ENCODE assay signal across 15 cellular contexts in the genomic region with DNA sequence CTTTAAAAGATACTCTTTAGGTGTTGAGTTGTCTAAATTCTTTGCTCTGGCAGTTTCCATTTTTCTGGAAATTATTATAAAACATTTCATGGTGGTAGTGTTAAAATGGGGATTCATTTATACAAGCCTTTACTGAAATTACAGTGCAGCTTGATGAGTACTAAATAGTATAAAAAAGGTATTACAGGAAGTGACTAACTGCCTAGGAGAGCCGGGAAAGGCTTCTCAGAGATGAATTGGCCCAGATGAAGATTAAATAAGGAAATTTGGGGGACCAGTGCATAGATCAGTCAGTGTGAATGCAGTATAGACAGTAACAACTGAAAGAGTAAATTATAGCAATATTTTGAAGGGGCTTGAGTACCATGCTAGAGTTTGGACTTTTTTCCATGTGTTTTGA. TPM values are rescaled to one million over a fixed set of nuclear protein-coding genes. Genes with fewer than 3 reads are reported as not detected.
DNase-seq lines count a peak whose midpoint lies in the region; ATAC-seq, FAIRE-seq and TF ChIP-seq lines count a peak whose summit lies in the region.
"Had no signal": no experiment of that assay in that cellular context is flagged by ENCODE, and none has a peak within 500 bp of the region (broad histone marks: within the 10 kb centered on the region; RNA-seq: fewer than 3 reads in every experiment).

No MANE protein-coding gene starts in this region.

- no TSS peak for BruUV-seq in GM12878 (replicated peaks; lab: Mats Ljungman, UMichigan)

- no peak overlapping the region for H2AFZ ChIP-seq in GM12878 (ENCODE audit: control insufficient read depth, low read depth, low read length)

- DNase-seq in activated CD4-positive, alpha-beta T cell treated with anti-CD3 and anti-CD28 coated beads for 36 hours, result no peak
- no peak for DNase-seq in activated CD4-positive, alpha-beta T cell treated with anti-CD3 and anti-CD28 coated beads for 4 hours
- DNase-seq in M059J (ENCODE audit: low read depth), result peak; percentile 25
- DNase-seq in GM12878 (ENCODE audit: low read depth, low spot score), result no peak
- no peak for DNase-seq in osteocyte (ENCODE audit: extremely low spot score, unreplicated experiment)
- no peak for DNase-seq in NCI-H226
- DNase-seq in NCI-H1092 treated with DMSO at 0.1 percent for 48 hours (lab: John Stamatoyannopoulos, UW), result no peak
- DNase-seq: Calu3, mesendoderm, NCI-H1048, NCI-H510A had no signal

- WGBS in GM12878 (ENCODE audit: insufficient coverage, insufficient replicate concordance, low lambda C conversion rate, missing lambda C conversion rate), result 0% methylated on average over 1 of the region's 1 CpG

- FAIRE-seq in GM12878 (lab: Jason Lieb, UNC), result no peak
- FAIRE-seq: astrocyte, frontal cortex had no signal

- H3K79me2 ChIP-seq in GM12878 (ENCODE audit: control insufficient read depth, insufficient read depth, low read length), result peaks cover 97% of the 10 kb centered on the region

- peak overlapping the region; percentile 63 for H3K4me2 ChIP-seq in GM12878 (ENCODE audit: control insufficient read depth, insufficient read depth)

- TF ChIP-seq CTCF in GM12878 (IDR thresholded peaks at IDR 0.05 in 2 of 3, conservative IDR thresholded peaks at IDR 0.05 in 1 of 3; ENCODE audit: control insufficient read depth in 2 of 3, extremely low read depth in 1 of 3, insufficient read depth in 1 of 3, low read depth in 3 of 3, low read length in 3 of 3), result no peak
- no peak for TF ChIP-seq CTCF in osteocyte (IDR thresholded peaks at IDR 0.05)

- peak overlapping the region; percentile 0 for H3K4me3 Mint-ChIP-seq in activated CD4-positive, alpha-beta T cell treated with anti-CD3 and anti-CD28 coated beads for 36 hours
- no peak overlapping the region for H3K4me3 Mint-ChIP-seq in osteocyte (ENCODE audit: unreplicated experiment)

- H3K9ac ChIP-seq in GM12878 (ENCODE audit: control insufficient read depth, insufficient read depth, low read length), result no peak overlapping the region

- no peak overlapping the region for H3K27ac ChIP-seq in GM12878 (ENCODE audit: control insufficient read depth, insufficient read depth)
- H3K27ac ChIP-seq: thoracic aorta had no signal

- in situ Hi-C loops in GM12878 (cut with MboI), result no loop called here

- H3K27ac Mint-ChIP-seq in activated CD4-positive, alpha-beta T cell treated with anti-CD3 and anti-CD28 coated beads for 36 hours, result peak overlapping the region; percentile 91
- H3K27ac Mint-ChIP-seq in osteocyte (ENCODE audit: unreplicated experiment), result peak overlapping the region; percentile 15

- SMC1A ChIA-PET in GM12878 (lab: Charles Lee; ENCODE audit: uncharacterized antibody, unreplicated experiment), result interaction anchor here (1.0 to 4.1 kb wide), 9 partner anchors 8 to 176 kb away, joined by 3 to 33 read pairs (median 3); a partner anchor contains a TSS

- intact Hi-C loops in activated CD4-positive, alpha-beta T cell treated with anti-CD3 and anti-CD28 coated beads for 36 hours (cut with DNase I, micrococcal nuclease), result no loop called here
- intact Hi-C loops in GM12878 (cut with micrococcal nuclease; ENCODE audit: unreplicated experiment), result loop anchor here (5.0 kb wide), 1 partner anchor 72 kb away; no protein-coding TSS in a partner anchor

- no peaks in the 10 kb centered on the region for H3K9me3 Mint-ChIP-seq in activated CD4-positive, alpha-beta T cell treated with anti-CD3 and anti-CD28 coated beads for 36 hours (ENCODE audit: low read depth)
- H3K9me3 Mint-ChIP-seq in osteocyte (ENCODE audit: unreplicated experiment), result peaks cover 4% of the 10 kb centered on the region

- TF ChIP-seq RAD21 in GM12878 (IDR thresholded peaks at IDR 0.05; ENCODE audit: insufficient read depth, low read depth, low read length), result no peak

- peaks cover 78% of the 10 kb centered on the region for H3K4me1 Mint-ChIP-seq in activated CD4-positive, alpha-beta T cell treated with anti-CD3 and anti-CD28 coated beads for 36 hours
- H3K4me1 Mint-ChIP-seq in osteocyte (ENCODE audit: unreplicated experiment), result peaks cover 22% of the 10 kb centered on the region

- H3K27me3 ChIP-seq in GM12878 (replicated peaks in 1 of 2; ENCODE audit: control insufficient read depth in 2 of 2, insufficient read depth in 2 of 2, low read length in 1 of 2), result no peaks in the 10 kb centered on the region

- peaks cover 46% of the 10 kb centered on the region for H3K36me3 Mint-ChIP-seq in activated CD4-positive, alpha-beta T cell treated with anti-CD3 and anti-CD28 coated beads for 36 hours (ENCODE audit: low read depth)
- H3K36me3 Mint-ChIP-seq in osteocyte (ENCODE audit: unreplicated experiment), result peaks cover 13% of the 10 kb centered on the region

- H3K36me3 ChIP-seq in GM12878 (ENCODE audit: control insufficient read depth in 2 of 2, insufficient read depth in 2 of 2, low read length in 1 of 2), result no peaks in the 10 kb centered on the region; a peak in 2 of 4 replicates
- H3K36me3 ChIP-seq: thoracic aorta had no signal

- POLR2A ChIA-PET in activated CD4-positive, alpha-beta T cell treated with anti-CD3 and anti-CD28 coated beads for 36 hours (lab: Charles Lee), result interaction anchor here (0.6 to 2.0 kb wide), 8 partner anchors 7 to 105 kb away, joined by 3 to 10 read pairs (median 4); a partner anchor contains a TSS
- POLR2A ChIA-PET in GM12878 (lab: Charles Lee), result interaction anchor here (0.7 to 2.3 kb wide), 9 partner anchors 7 to 105 kb away, joined by 3 to 16 read pairs (median 8); a partner anchor contains a TSS

- H4K20me1 ChIP-seq in GM12878 (ENCODE audit: control insufficient read depth, insufficient read depth), result no peaks in the 10 kb centered on the region; the same call in 1 of the 2 replicates

- H3K27me3 Mint-ChIP-seq in activated CD4-positive, alpha-beta T cell treated with anti-CD3 and anti-CD28 coated beads for 36 hours, result no peaks in the 10 kb centered on the region
- H3K27me3 Mint-ChIP-seq in osteocyte (ENCODE audit: unreplicated experiment), result no peaks in the 10 kb centered on the region

- TF ChIP-seq POLR2A in GM12878 (IDR thresholded peaks at IDR 0.05; ENCODE audit: low read depth, low read length), result no peak

- RAD21 ChIA-PET in GM12878 (lab: Charles Lee; ENCODE audit: unreplicated experiment), result interaction anchor here (0.8 to 2.1 kb wide), 4 partner anchors 8 to 102 kb away, joined by 3 to 10 read pairs (median 6); a partner anchor contains a TSS

- no peak for TF ChIP-seq EP300 in GM12878 (IDR thresholded peaks at IDR 0.05; ENCODE audit: borderline replicate concordance in 1 of 2, control insufficient read depth in 1 of 2, low read depth in 2 of 2, low read length in 2 of 2)

- peaks cover 30% of the 10 kb centered on the region for H3K4me1 ChIP-seq in GM12878 (ENCODE audit: control insufficient read depth, insufficient read depth, low read length)

- H3K4me3 ChIP-seq in GM12878, result no peak overlapping the region
- H3K4me3 ChIP-seq: thoracic aorta had no signal

- peaks cover 4% of the 10 kb centered on the region for H3K9me3 ChIP-seq in GM12878 (replicated peaks; ENCODE audit: control insufficient read depth, insufficient read depth, low read length)
- H3K9me3 ChIP-seq: thoracic aorta had no signal

- peak; percentile 44 for ATAC-seq in activated CD4-positive, alpha-beta T cell treated with anti-CD3 and anti-CD28 coated beads for 36 hours
- ATAC-seq in GM12878 (no peak; the same call in 1 of the 3 replicates), HG03457 (IDR thresholded peaks at IDR 0.05; ENCODE audit: unreplicated experiment) (no peak)

- CTCF ChIA-PET in activated CD4-positive, alpha-beta T cell treated with anti-CD3 and anti-CD28 coated beads for 36 hours (lab: Charles Lee), result interaction anchor here (0.6 to 1.5 kb wide), 5 partner anchors 11 to 105 kb away, joined by 3 to 9 read pairs (median 5); no protein-coding TSS in a partner anchor
- CTCF ChIA-PET in GM12878 (lab: Yijun Ruan, JAX), result interaction anchor here (0.6 to 2.9 kb wide), 7 partner anchors 13 to 159 kb away, joined by 3 to 14 read pairs (median 4); a partner anchor contains a TSS

TF ChIP-seq in GM12878, 131 proteins besides CTCF, POLR2A, EP300 and RAD21:
- TF ChIP-seq, protein P1, sequence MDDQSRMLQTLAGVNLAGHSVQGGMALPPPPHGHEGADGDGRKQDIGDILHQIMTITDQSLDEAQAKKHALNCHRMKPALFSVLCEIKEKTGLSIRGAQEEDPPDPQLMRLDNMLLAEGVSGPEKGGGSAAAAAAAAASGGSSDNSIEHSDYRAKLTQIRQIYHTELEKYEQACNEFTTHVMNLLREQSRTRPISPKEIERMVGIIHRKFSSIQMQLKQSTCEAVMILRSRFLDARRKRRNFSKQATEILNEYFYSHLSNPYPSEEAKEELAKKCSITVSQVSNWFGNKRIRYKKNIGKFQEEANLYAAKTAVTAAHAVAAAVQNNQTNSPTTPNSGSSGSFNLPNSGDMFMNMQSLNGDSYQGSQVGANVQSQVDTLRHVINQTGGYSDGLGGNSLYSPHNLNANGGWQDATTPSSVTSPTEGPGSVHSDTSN (IDR thresholded peaks at IDR 0.05; ENCODE audit: insufficient replicate concordance, low read depth, low read length), result no peak
- TF ChIP-seq MEF2A (IDR thresholded peaks at IDR 0.05; ENCODE audit: insufficient read depth, low read depth, low read length) (no peak), GABPA (IDR thresholded peaks at IDR 0.05; ENCODE audit: low read depth) (no peak), DPF2 (IDR thresholded peaks at IDR 0.05) (no peak)

RNA-seq across cellular contexts. Expression of a gene that starts 7.5 kb away (rescaled TPM):
- 100 to 1,000 TPM; 374 to 425 TPM for total RNA-seq in activated CD4-positive, alpha-beta T cell treated with anti-CD3 and anti-CD28 coated beads for 36 hours
- 378 and 505 TPM in 2 replicates for total RNA-seq in M059J (2014; rRNA removed; shearing (Covaris generic))
- total RNA-seq in GM12878 (2013; cell fraction: nucleolus; rRNA removed), result 69.2 and 72.9 TPM in 2 replicates
- 267 and 276 TPM in 2 replicates for total RNA-seq in GM12878 (2014; rRNA removed)
- total RNA-seq in GM12878 (2014; rRNA removed; fragmentation: Illumina TruSeq; extraction: Trizol), result 349 and 352 TPM in 2 replicates
- 347 and 354 TPM in 2 replicates for total RNA-seq in GM12878 (2021)
- polyA plus RNA-seq in GM12878 (2011; ENCODE audit: low read depth), result 179 TPM
- polyA plus RNA-seq in GM12878 (2011; rRNA removed), result 393 and 528 TPM in 2 replicates
- polyA plus RNA-seq in GM12878 (2011; cell fraction: cytosol; rRNA removed), result 210 and 221 TPM in 2 replicates
- polyA plus RNA-seq in GM12878 (2011; cell fraction: nucleus; rRNA removed), result 139 and 145 TPM in 2 replicates
- 231 and 266 TPM in 2 replicates for polyA plus RNA-seq in GM12878 (2012)
- 411 and 494 TPM in 2 replicates for polyA plus RNA-seq in GM12878 (2014; fragmentation: Illumina TruSeq; extraction: Trizol)
- polyA plus RNA-seq in GM12878 (2014; fragmentation: Nextera tagmentation; extraction: Ambion mirVana), result 1,000 to 10,000 TPM; 1,136 to 1,363 TPM
- 284 and 356 TPM in 2 replicates for polyA plus RNA-seq in GM12878 (2014; rRNA removed)
- 100 to 1,000 TPM; 712 to 730 TPM for polyA plus RNA-seq in GM12878 (2016; fragmentation: Nextera tagmentation; extraction: Ambion mirVana)
- 110 and 131 TPM in 2 replicates for polyA minus RNA-seq in GM12878 (2011; rRNA and poly(A)+ RNA removed)
- 61.2 and 69.3 TPM in 2 replicates for polyA minus RNA-seq in GM12878 (2011; cell fraction: cytosol; rRNA and poly(A)+ RNA removed)
- 29.9 and 39.8 TPM in 2 replicates for polyA minus RNA-seq in GM12878 (2011; cell fraction: nucleus; rRNA and poly(A)+ RNA removed)
- 137 and 146 TPM in 2 replicates for total RNA-seq in osteocyte
